In genomic region chr3:37453393-37454391, GRCh38 we compare ENCODE assay signal across 10 cellular contexts. TPM values are rescaled to one million over a fixed set of nuclear protein-coding genes. Genes with fewer than 3 reads are reported as not detected.
DNase-seq lines count a peak whose midpoint lies in the region; ATAC-seq and TF ChIP-seq lines count a peak whose summit lies in the region.
"Had no signal": no experiment of that assay in that cellular context is flagged by ENCODE, and none has a peak within 500 bp of the region (broad histone marks: within the 10 kb centered on the region; RNA-seq: fewer than 3 reads in every experiment).

No MANE protein-coding gene starts in this region.

- H3K9ac ChIP-seq in trophoblast cell (ENCODE audit: low read length) = no peak overlapping the region

- peaks cover 10% of the 10 kb centered on the region for H3K79me1 ChIP-seq in trophoblast cell (ENCODE audit: low read length)

- H3K23ac ChIP-seq in trophoblast cell (ENCODE audit: low read length) = no peak overlapping the region

- H3K27me3 ChIP-seq in CD8-positive, alpha-beta T cell (ENCODE audit: insufficient read depth, low read length) = peaks cover 9% of the 10 kb centered on the region
- peaks cover 90% of the 10 kb centered on the region for H3K27me3 ChIP-seq in RWPE2 (ENCODE audit: insufficient read depth, poor library complexity, severe bottlenecking)
- H3K27me3 ChIP-seq in heart left ventricle = peaks cover 0 to 12% (median 0%) of the 10 kb centered on the region in 9 donors
- peaks cover 13% of the 10 kb centered on the region for H3K27me3 ChIP-seq in trophoblast cell (ENCODE audit: insufficient read depth, low read length)

- peak overlapping the region; percentile 35 for H2AK5ac ChIP-seq in trophoblast cell (ENCODE audit: low read length)

- H2BK120ac ChIP-seq in trophoblast cell (ENCODE audit: insufficient read depth, low read length, poor library complexity) = no peak overlapping the region

- H3K4ac ChIP-seq in trophoblast cell (ENCODE audit: low read depth, low read length) = peak overlapping the region; percentile 37

- no peak overlapping the region for H3K27ac ChIP-seq in CD8-positive, alpha-beta T cell (ENCODE audit: low read depth, low read length)
- no peak overlapping the region for H3K27ac ChIP-seq in RWPE2 (ENCODE audit: poor library complexity, severe bottlenecking)
- H3K27ac ChIP-seq in heart left ventricle = peak overlapping the region; percentile 88 to 99 (median 94)
- no peak overlapping the region for H3K27ac ChIP-seq in trophoblast cell (ENCODE audit: low read depth, low read length)

- no peaks in the 10 kb centered on the region for H3K36me3 Mint-ChIP-seq in CD8-positive, alpha-beta T cell
- no peaks in the 10 kb centered on the region for H3K36me3 Mint-ChIP-seq in activated T-cell treated with anti-CD3 and anti-CD28 coated beads, Interleukin-2, amount 50 U/mL, for 4 hours (ENCODE audit: insufficient read depth)
- H3K36me3 Mint-ChIP-seq: activated naive CD4-positive, alpha-beta T cell treated with anti-CD3 and anti-CD28 coated beads, Interleukin-2, amount 50 U/mL, for 24 hours had no signal

- no peak for ATAC-seq in CD8-positive, alpha-beta T cell
- ATAC-seq in RWPE2 (ENCODE audit: low read depth) = 0 out of 3 replicates have a peak, but pooled peaks have one; percentile 20
- peak; percentile 68 to 72 (median 70) for ATAC-seq in heart left ventricle
- ATAC-seq in activated T-cell treated with anti-CD3 and anti-CD28 coated beads, Interleukin-2, amount 50 U/mL, for 4 hours = no peak
- ATAC-seq in GM19397 (IDR thresholded peaks at IDR 0.05; ENCODE audit: unreplicated experiment) = no peak

- POLR2A ChIA-PET in CD8-positive, alpha-beta T cell (lab: Charles Lee) = no interaction called here

- H4K12ac ChIP-seq in trophoblast cell (ENCODE audit: low read depth, low read length) = no peak overlapping the region

- peak overlapping the region; percentile 37 for H3K4me3 Mint-ChIP-seq in CD8-positive, alpha-beta T cell
- H3K4me3 Mint-ChIP-seq in activated T-cell treated with anti-CD3 and anti-CD28 coated beads, Interleukin-2, amount 50 U/mL, for 4 hours = no peak overlapping the region

- H3K27ac Mint-ChIP-seq in CD8-positive, alpha-beta T cell = no peak overlapping the region
- H3K27ac Mint-ChIP-seq: activated naive CD4-positive, alpha-beta T cell treated with anti-CD3 and anti-CD28 coated beads, Interleukin-2, amount 50 U/mL, for 24 hours had no signal

- no peaks in the 10 kb centered on the region for H3K36me3 ChIP-seq in CD8-positive, alpha-beta T cell (ENCODE audit: insufficient read depth, low read length)
- no peaks in the 10 kb centered on the region for H3K36me3 ChIP-seq in RWPE2 (ENCODE audit: low read depth)
- H3K36me3 ChIP-seq in heart left ventricle = peaks cover 0 to 3% (median 0%) of the 10 kb centered on the region in 9 donors
- no peaks in the 10 kb centered on the region for H3K36me3 ChIP-seq in trophoblast cell (ENCODE audit: control insufficient read depth in 1 of 2, insufficient read depth in 2 of 2, low read length in 2 of 2)

- intact Hi-C loops in CD8-positive, alpha-beta T cell (cut with DNase I, micrococcal nuclease) = no loop called here
- intact Hi-C loops in heart left ventricle (cut with DNase I) = loop anchor here in 1 of 10 donors (1.0 kb wide), 1 partner anchor 94 kb away; no protein-coding TSS in a partner anchor

- WGBS in heart left ventricle, 4 donors = 10 to 18% (median 13%) methylated on average over 18 of the region's 18 CpGs
- WGBS in trophoblast cell (ENCODE audit: extremely low coverage, insufficient coverage, insufficient read length) = no CpG with 5 or more reads among the region's 18 CpGs

- CTCF ChIA-PET in CD8-positive, alpha-beta T cell (lab: Charles Lee) = interaction anchor here (2.1 kb wide), 1 partner anchor 10 kb away, joined by 5 read pairs; no protein-coding TSS in a partner anchor

- H3K9me3 Mint-ChIP-seq in CD8-positive, alpha-beta T cell = no peaks in the 10 kb centered on the region
- no peaks in the 10 kb centered on the region for H3K9me3 Mint-ChIP-seq in activated T-cell treated with anti-CD3 and anti-CD28 coated beads, Interleukin-2, amount 50 U/mL, for 4 hours
- H3K9me3 Mint-ChIP-seq: activated naive CD4-positive, alpha-beta T cell treated with anti-CD3 and anti-CD28 coated beads, Interleukin-2, amount 50 U/mL, for 24 hours had no signal

- TF ChIP-seq CTCF in CD8-positive, alpha-beta T cell (IDR thresholded peaks at IDR 0.05) = no peak
- TF ChIP-seq CTCF in RWPE2 (IDR thresholded peaks at IDR 0.05; ENCODE audit: poor library complexity, severe bottlenecking) = no peak
- peak; percentile 14 to 69 (median 51) for TF ChIP-seq CTCF in heart left ventricle (IDR thresholded peaks at IDR 0.05)

- DNase-seq in CD8-positive, alpha-beta T cell = no peak
- DNase-seq in RWPE2 (ENCODE audit: low spot score) = no peak
- DNase-seq in heart left ventricle = peak; percentile 76 to 90 (median 83)
- peak in 1 of 2 donors; percentile 32 for DNase-seq in trophoblast cell
- no peak for DNase-seq in activated T-cell treated with anti-CD3 and anti-CD28 coated beads, Interleukin-2, amount 50 U/mL, for 4 hours
- DNase-seq in GM19240 (ENCODE audit: insufficient read length, low spot score) = no peak
- DNase-seq in T-helper 9 cell = no peak

- H3K27me3 Mint-ChIP-seq in CD8-positive, alpha-beta T cell (ENCODE audit: low read depth) = peaks cover 66% of the 10 kb centered on the region
- peaks cover 74% of the 10 kb centered on the region for H3K27me3 Mint-ChIP-seq in activated T-cell treated with anti-CD3 and anti-CD28 coated beads, Interleukin-2, amount 50 U/mL, for 4 hours (ENCODE audit: low read depth)

- no peak overlapping the region for H3K4me3 ChIP-seq in CD8-positive, alpha-beta T cell (ENCODE audit: low read depth, low read length)
- H3K4me3 ChIP-seq in RWPE2 (ENCODE audit: severe bottlenecking) (no peak overlapping the region), heart left ventricle (peak overlapping the region; percentile 72 to 94 (median 85)), trophoblast cell (ENCODE audit: low read depth, low read length) (no peak overlapping the region)

- H3K9me3 ChIP-seq in CD8-positive, alpha-beta T cell (ENCODE audit: low read length) = no peaks in the 10 kb centered on the region
- no peaks in the 10 kb centered on the region for H3K9me3 ChIP-seq in RWPE2 (ENCODE audit: severe bottlenecking)
- H3K9me3 ChIP-seq in heart left ventricle = no peaks in the 10 kb centered on the region
- no peaks in the 10 kb centered on the region for H3K9me3 ChIP-seq in trophoblast cell (ENCODE audit: insufficient read depth, low read depth, low read length)

- H3K4me1 Mint-ChIP-seq in CD8-positive, alpha-beta T cell (ENCODE audit: low read depth) = peaks cover 13% of the 10 kb centered on the region
- H3K4me1 Mint-ChIP-seq in activated T-cell treated with anti-CD3 and anti-CD28 coated beads, Interleukin-2, amount 50 U/mL, for 4 hours (ENCODE audit: low read depth) = peaks cover 5% of the 10 kb centered on the region

- H2AFZ ChIP-seq in trophoblast cell (ENCODE audit: insufficient read depth, low read length, poor library complexity) = no peak overlapping the region

- peak overlapping the region; percentile 64 for H3K4me2 ChIP-seq in trophoblast cell (ENCODE audit: low read length)

- TF ChIP-seq POLR2A in heart left ventricle (IDR thresholded peaks at IDR 0.05) = peak in 1 of 2 donors; percentile 37

- no peak overlapping the region for H3K14ac ChIP-seq in trophoblast cell (ENCODE audit: low read length)

- peaks cover 6% of the 10 kb centered on the region for H3K4me1 ChIP-seq in CD8-positive, alpha-beta T cell (ENCODE audit: insufficient read depth, low read length)
- H3K4me1 ChIP-seq in RWPE2 (ENCODE audit: insufficient read depth, poor library complexity, severe bottlenecking) (no peaks in the 10 kb centered on the region), heart left ventricle (peaks cover 16 to 70% (median 57%) of the 10 kb centered on the region in 12 donors), trophoblast cell (ENCODE audit: control insufficient read depth in 1 of 2, insufficient read depth in 2 of 2, low read length in 2 of 2) (peaks cover 11 to 30% of the 10 kb centered on the region in 2 experiments)

- H2BK5ac ChIP-seq in trophoblast cell (ENCODE audit: low read depth, low read length, poor library complexity) = no peak overlapping the region

- H4K8ac ChIP-seq in trophoblast cell (ENCODE audit: low read depth, low read length) = no peak overlapping the region

- no peak overlapping the region for H2BK12ac ChIP-seq in trophoblast cell (ENCODE audit: low read length)

- peak overlapping the region; percentile 15 for H4K91ac ChIP-seq in trophoblast cell (ENCODE audit: low read depth, low read length)

- peaks cover 2% of the 10 kb centered on the region for H3K79me2 ChIP-seq in trophoblast cell (ENCODE audit: control insufficient read depth, insufficient read depth, low read length, poor library complexity)

- H3K18ac ChIP-seq in trophoblast cell (ENCODE audit: low read length) = peak overlapping the region; percentile 24

RNA-seq across cellular contexts. Expression of gene ITGA9, which starts 1.8 kb away (rescaled TPM):
- total RNA-seq in CD8-positive, alpha-beta T cell = not detected
- 10 to 100 TPM; 49.7 to 93.6 (median 58.9) TPM for total RNA-seq in heart left ventricle
- polyA plus RNA-seq in heart left ventricle = 10 to 100 TPM; 11.8 to 32.4 TPM
- 10.3 and 11.8 TPM in 2 replicates for polyA plus RNA-seq in trophoblast cell (2013)
- under 1 TPM; 0.11 to 0.61 (median 0.13) TPM for total RNA-seq in activated T-cell treated with anti-CD3 and anti-CD28 coated beads, Interleukin-2, amount 50 U/mL, for 4 hours
- total RNA-seq: LHCN-M2 had no signal

Comparison
In these comparisons a context has a peak if more than half of its experiments do, and no peak if none do; other contexts are left out.
1. ATAC-seq: peak in RWPE2 (single experiment) and heart left ventricle (4 of 4); none in CD8-positive, alpha-beta T cell (single experiment), activated T-cell treated with anti-CD3 and anti-CD28 coated beads, Interleukin-2, amount 50 U/mL, for 4 hours (0 of 2) and GM19397 (single experiment).
2. DNase-seq: peak in heart left ventricle (5 of 5); none in CD8-positive, alpha-beta T cell (0 of 7), RWPE2 (single experiment), activated T-cell treated with anti-CD3 and anti-CD28 coated beads, Interleukin-2, amount 50 U/mL, for 4 hours (single experiment), GM19240 (single experiment) and T-helper 9 cell (single experiment).
3. H3K27ac ChIP-seq: peak in heart left ventricle (12 of 12); none in CD8-positive, alpha-beta T cell (single experiment), RWPE2 (single experiment) and trophoblast cell (single experiment).
4. H3K4me3 ChIP-seq: peak in heart left ventricle (12 of 12); none in CD8-positive, alpha-beta T cell (single experiment), RWPE2 (single experiment) and trophoblast cell (single experiment).
5. CTCF ChIP-seq: peak in heart left ventricle (12 of 12); none in CD8-positive, alpha-beta T cell (single experiment) and RWPE2 (single experiment).
6. RNA of gene ITGA9, which starts 1.8 kb away (total RNA-seq): 49.7 to 93.6 TPM in heart left ventricle; 0.11 to 0.61 TPM in activated T-cell treated with anti-CD3 and anti-CD28 coated beads, Interleukin-2, amount 50 U/mL, for 4 hours and not detected in CD8-positive, alpha-beta T cell; every median in the first group is over 10 times any median in the second.